In genomic region chr3:101466465-101467309, GRCh38 we compare ENCODE assay signal across 1 cellular context.
TF ChIP-seq lines count a peak whose summit lies in the region.

No MANE protein-coding gene starts in this region.

TF ChIP-seq in HepG2, 621 proteins besides CTCF, POLR2A, EP300 and RAD21 (continued from another document and continues in another):
- peak; percentile 85; the same call in 1 of the 2 replicates for TF ChIP-seq ZHX1 (CRISPR knock-in tag; IDR thresholded peaks at IDR 0.05; ENCODE audit: low read depth)
- peak; percentile 20; the same call in 1 of the 2 replicates for TF ChIP-seq ZNF644 (CRISPR knock-in tag; IDR thresholded peaks at IDR 0.05; ENCODE audit: low read depth)
- no peak for TF ChIP-seq DPF2 (CRISPR knock-in tag; IDR thresholded peaks at IDR 0.05; ENCODE audit: borderline replicate concordance, low read depth)
- TF ChIP-seq YY1 (IDR thresholded peaks at IDR 0.05; ENCODE audit: insufficient read depth, insufficient replicate concordance, low read depth, low read length) = peak; percentile 90
- TF ChIP-seq HMGXB4 (CRISPR knock-in tag; IDR thresholded peaks at IDR 0.05; ENCODE audit: borderline replicate concordance in 1 of 2, low read depth in 1 of 2) = peak; percentile 69 to 73; a peak in 3 of 4 replicates
- peak; percentile 68; the same call in 1 of the 2 replicates for TF ChIP-seq AKAP8 (CRISPR knock-in tag; IDR thresholded peaks at IDR 0.05)
- 0 out of 2 replicates have a peak, but pooled peaks have one; percentile 13 for TF ChIP-seq ELF1 (CRISPR knock-in tag; IDR thresholded peaks at IDR 0.05)
- TF ChIP-seq ZBTB4 (CRISPR knock-in tag; IDR thresholded peaks at IDR 0.05; ENCODE audit: borderline replicate concordance) = peak; percentile 41; the same call in 1 of the 2 replicates
- no peak for TF ChIP-seq ZNF296 (CRISPR knock-in tag; conservative IDR thresholded peaks at IDR 0.05)
- peak; percentile 78; the same call in 1 of the 2 replicates for TF ChIP-seq IRF9 (CRISPR knock-in tag; IDR thresholded peaks at IDR 0.05; ENCODE audit: borderline replicate concordance)
- TF ChIP-seq FLYWCH1 (CRISPR knock-in tag; IDR thresholded peaks at IDR 0.05) = no peak
- peak; percentile 24; the same call in 1 of the 2 replicates for TF ChIP-seq ZNF335 (CRISPR knock-in tag; IDR thresholded peaks at IDR 0.05)
- TF ChIP-seq TBX2 (CRISPR knock-in tag; IDR thresholded peaks at IDR 0.05; ENCODE audit: borderline replicate concordance) = peak; percentile 51; the same call in 1 of the 2 replicates
- TF ChIP-seq GABPA (IDR thresholded peaks at IDR 0.05; ENCODE audit: low read depth, low read length) = no peak
- peak; percentile 15; the same call in 1 of the 2 replicates for TF ChIP-seq GABPA (CRISPR knock-in tag; IDR thresholded peaks at IDR 0.05; ENCODE audit: low read depth)
- no peak for TF ChIP-seq ATF5 (CRISPR knock-in tag; IDR thresholded peaks at IDR 0.05; ENCODE audit: low read depth)
- TF ChIP-seq KLF13 (CRISPR knock-in tag; IDR thresholded peaks at IDR 0.05) = 0 out of 2 replicates have a peak, but pooled peaks have one; percentile 67
- TF ChIP-seq ZBTB40 (IDR thresholded peaks at IDR 0.05) = no peak
- TF ChIP-seq ZBTB40 (CRISPR knock-in tag; IDR thresholded peaks at IDR 0.05) = 0 out of 2 replicates have a peak, but pooled peaks have one; percentile 31
- TF ChIP-seq KIAA2018 (CRISPR knock-in tag; IDR thresholded peaks at IDR 0.05; ENCODE audit: borderline replicate concordance) = 0 out of 2 replicates have a peak, but pooled peaks have one; percentile 26
- 0 out of 2 replicates have a peak, but pooled peaks have one; percentile 65 for TF ChIP-seq ZNF747 (CRISPR knock-in tag; IDR thresholded peaks at IDR 0.05; ENCODE audit: borderline replicate concordance)
